ENCODE assay signal across 15 cellular contexts in genomic region chr2:169047253-169048250, GRCh38. TPM values are rescaled to one million over a fixed set of nuclear protein-coding genes. Genes with fewer than 3 reads are reported as not detected.
"Had no signal": no experiment of that assay in that cellular context is flagged by ENCODE, and none has a peak within 500 bp of the region (broad histone marks: within the 10 kb centered on the region; RNA-seq: fewer than 3 reads in every experiment).

No MANE protein-coding gene starts in this region.

- H3K4me1 ChIP-seq: colonic mucosa, tibial artery had no signal

- H3K4me3 ChIP-seq: cardiac muscle cell, colonic mucosa, ovary, SK-N-MC, skin epidermis, tibial artery had no signal

- DNase-seq: activated effector memory CD4-positive, alpha-beta T cell treated with anti-CD3 and anti-CD28 coated beads, Interleukin-2, amount 50 U/mL, for 16 hours; activated naive CD8-positive, alpha-beta T cell treated with anti-CD3 and anti-CD28 coated beads, Interleukin-2, amount 10 ng/mL, durations not matched to agents 7 days and 5 days; activated T-cell treated with anti-CD3 and anti-CD28 coated beads, Interleukin-2, amount 50 U/mL, for 24 hours; aorta; effector CD4-positive, alpha-beta T cell; hippocampal formation; kidney glomerular epithelial cell; ovary; tibial artery had no signal

- H3K27ac ChIP-seq: cardiac muscle cell, colonic mucosa, ovary, SK-N-MC, skin epidermis, tibial artery had no signal

- H3K4me3 Mint-ChIP-seq: activated naive CD8-positive, alpha-beta T cell treated with anti-CD3 and anti-CD28 coated beads, Interleukin-2, amount 10 ng/mL, durations not matched to agents 7 days and 5 days; activated T-cell treated with anti-CD3 and anti-CD28 coated beads, Interleukin-2, amount 50 U/mL, for 24 hours had no signal

- H3K4me1 Mint-ChIP-seq: activated naive CD8-positive, alpha-beta T cell treated with anti-CD3 and anti-CD28 coated beads, Interleukin-2, amount 10 ng/mL, durations not matched to agents 7 days and 5 days had no signal

- H3K27me3 Mint-ChIP-seq: activated T-cell treated with anti-CD3 and anti-CD28 coated beads, Interleukin-2, amount 50 U/mL, for 24 hours had no signal

- H3K9me3 ChIP-seq: colonic mucosa, ovary, tibial artery had no signal

- H3K36me3 ChIP-seq: cardiac muscle cell, colonic mucosa, ovary, tibial artery had no signal

- H3K27ac Mint-ChIP-seq: activated naive CD8-positive, alpha-beta T cell treated with anti-CD3 and anti-CD28 coated beads, Interleukin-2, amount 10 ng/mL, durations not matched to agents 7 days and 5 days; activated T-cell treated with anti-CD3 and anti-CD28 coated beads, Interleukin-2, amount 50 U/mL, for 24 hours had no signal

- H3K27me3 ChIP-seq: cardiac muscle cell, colonic mucosa, ovary, tibial artery had no signal

RNA-seq across cellular contexts. Expression of gene ABCB11, which starts 16.4 kb away (rescaled TPM):
- total RNA-seq: lung microvascular endothelial cell had no signal

RNA-seq across cellular contexts. Expression of gene DHRS9, which starts 21.8 kb away (rescaled TPM):
- total RNA-seq: cardiac muscle cell, endothelial cell of umbilical vein, lung microvascular endothelial cell had no signal
